Comparison of ENCODE assay signal across 9 cellular contexts in the genomic region with DNA sequence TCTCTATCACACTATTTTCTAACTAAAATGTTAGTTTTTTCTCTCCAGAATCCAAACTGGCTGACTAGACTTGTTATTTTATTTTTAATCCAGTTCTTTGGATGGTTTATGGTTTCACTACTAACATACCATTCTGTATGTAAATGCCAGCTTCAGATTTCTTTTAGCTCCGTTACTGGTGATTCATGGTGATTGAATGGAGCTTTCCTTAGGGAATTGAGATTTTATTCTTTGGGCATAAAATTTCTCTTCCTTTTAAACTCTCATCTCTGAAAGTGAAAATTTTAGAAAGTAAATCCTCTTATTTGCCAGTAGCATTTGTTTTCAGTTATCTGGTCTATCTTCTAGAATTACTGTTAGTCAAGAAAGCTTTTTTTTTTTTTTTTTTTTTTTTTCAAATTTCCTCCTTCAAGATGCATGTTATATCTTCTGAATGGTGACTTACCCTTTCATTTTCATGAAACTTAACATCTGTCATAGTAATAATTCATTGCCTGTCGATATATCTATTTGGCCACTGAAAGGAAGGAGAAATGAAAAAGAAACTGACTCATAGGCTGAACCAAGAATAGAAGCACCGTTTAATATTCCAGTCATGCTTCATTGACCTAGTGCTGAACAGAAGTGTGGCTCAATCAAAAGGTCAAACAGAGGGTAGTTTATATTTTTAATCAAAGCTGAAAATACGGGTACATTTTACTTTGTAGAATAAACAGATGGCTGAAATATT. TPM values are rescaled to one million over a fixed set of nuclear protein-coding genes. Genes with fewer than 3 reads are reported as not detected.
DNase-seq lines count a peak whose midpoint lies in the region; ATAC-seq and TF ChIP-seq lines count a peak whose summit lies in the region.
"Had no signal": no experiment of that assay in that cellular context is flagged by ENCODE, and none has a peak within 500 bp of the region (broad histone marks: within the 10 kb centered on the region; RNA-seq: fewer than 3 reads in every experiment).

No MANE protein-coding gene starts in this region.

- no peak for TF ChIP-seq RAD21 in SK-N-SH (IDR thresholded peaks at IDR 0.05; ENCODE audit: low read length)

- no peak for TF ChIP-seq CTCF in A673 (conservative IDR thresholded peaks at IDR 0.05; ENCODE audit: low read depth, low read length)
- no peak for TF ChIP-seq CTCF in SK-N-SH (IDR thresholded peaks at IDR 0.05)

- H3F3A ChIP-seq in SK-N-SH (replicated peaks; ENCODE audit: insufficient read depth) = peaks cover 19% of the 10 kb centered on the region

- peak in 1 of 2 experiments; percentile 21; a peak in 1 of 4 replicates for TF ChIP-seq EP300 in SK-N-SH (IDR thresholded peaks at IDR 0.05; ENCODE audit: borderline replicate concordance in 1 of 2, low read depth in 1 of 2, low read length in 1 of 2)

- intact Hi-C loops in A673 (cut with micrococcal nuclease; ENCODE audit: unreplicated experiment) = no loop called here

- no TSS peak for BruUV-seq in A673 (replicated peaks; lab: Mats Ljungman, UMichigan)

- H4K20me1 ChIP-seq in SK-N-SH (ENCODE audit: insufficient read depth) = no peaks in the 10 kb centered on the region

- no peak overlapping the region for H3K4me3 ChIP-seq in A673 (ENCODE audit: low read depth, low read length, poor library complexity, severe bottlenecking)
- no peak overlapping the region for H3K4me3 ChIP-seq in SK-N-SH (ENCODE audit: low read depth in 2 of 2, low read length in 1 of 2)
- H3K4me3 ChIP-seq: cardiac muscle cell had no signal

- H3K27ac ChIP-seq in A673 (ENCODE audit: low read depth, low read length, poor library complexity, severe bottlenecking) = no peak overlapping the region
- H3K27ac ChIP-seq in SK-N-SH (ENCODE audit: low read depth in 2 of 2, low read length in 1 of 2) = peak overlapping the region; percentile 53 to 69; a peak in 3 of 4 replicates
- H3K27ac ChIP-seq: cardiac muscle cell had no signal

- H3K9me3 ChIP-seq in A673 (ENCODE audit: low read depth, low read length, poor library complexity, severe bottlenecking) = no peaks in the 10 kb centered on the region
- H3K9me3 ChIP-seq in SK-N-SH = no peaks in the 10 kb centered on the region

- peak; percentile 88 for ATAC-seq in GM18867 (IDR thresholded peaks at IDR 0.05; ENCODE audit: unreplicated experiment)
- ATAC-seq in HG03025 (IDR thresholded peaks at IDR 0.05; ENCODE audit: low FRiP score, unreplicated experiment) = peak; percentile 53

- H3K4me1 ChIP-seq in A673 (ENCODE audit: insufficient read depth, low read length, poor library complexity, severe bottlenecking) (peaks cover 13% of the 10 kb centered on the region), SK-N-SH (ENCODE audit: control insufficient read depth in 1 of 2, insufficient read depth in 2 of 2, low read depth in 1 of 2, low read length in 1 of 2) (peaks cover 2 to 32% of the 10 kb centered on the region in 2 experiments; a peak in 2 of 4 replicates)

- POLR2A ChIA-PET in A673 (lab: Charles Lee; ENCODE audit: low non-redundant PET) (interaction anchor here (0.7 kb wide), 1 partner anchor 327 kb away, joined by 3 read pairs; no protein-coding TSS in a partner anchor), SK-N-SH (lab: Yijun Ruan, JAX) (no interaction called here)

- H2AFZ ChIP-seq in SK-N-SH (ENCODE audit: low read depth) = no peak overlapping the region

- H3K9me2 ChIP-seq in SK-N-SH = no peaks in the 10 kb centered on the region

- DNase-seq in A673 (ENCODE audit: low spot score) (peak; percentile 74), SK-N-SH (no peak), midbrain (lab: John Stamatoyannopoulos, UW) (peak; percentile 20), NCI-H187 (lab: John Stamatoyannopoulos, UW) (no peak), H4 (ENCODE audit: low spot score) (no peak), C1 segment of cervical spinal cord (lab: John Stamatoyannopoulos, UW) (no peak)

- H3K9ac ChIP-seq in SK-N-SH = no peak overlapping the region

- CTCF ChIA-PET in A673 (lab: Charles Lee) = interaction anchor here (0.6 kb wide), 1 partner anchor 820 kb away, joined by 3 read pairs; no protein-coding TSS in a partner anchor
- CTCF ChIA-PET in SK-N-SH (lab: Yijun Ruan, JAX) = no interaction called here

- H3K27me3 ChIP-seq in A673 (replicated peaks; ENCODE audit: insufficient read depth, low read depth, low read length, poor library complexity) = no peaks in the 10 kb centered on the region
- no peaks in the 10 kb centered on the region for H3K27me3 ChIP-seq in SK-N-SH (ENCODE audit: insufficient read depth)

- H3K4me2 ChIP-seq in SK-N-SH = peak overlapping the region; percentile 34

- WGBS in SK-N-SH (ENCODE audit: low lambda C conversion rate) = 18% methylated on average over 4 of the region's 4 CpGs

- H3K79me2 ChIP-seq in SK-N-SH (ENCODE audit: insufficient read depth) = no peaks in the 10 kb centered on the region; the same call in 1 of the 2 replicates

- H3K36me3 ChIP-seq in A673 (ENCODE audit: insufficient read depth, low read length, poor library complexity, severe bottlenecking) = no peaks in the 10 kb centered on the region
- no peaks in the 10 kb centered on the region for H3K36me3 ChIP-seq in SK-N-SH (replicated peaks in 1 of 2; ENCODE audit: control insufficient read depth in 1 of 2, insufficient read depth in 2 of 2, low read length in 1 of 2)
- H3K36me3 ChIP-seq: cardiac muscle cell had no signal

TF ChIP-seq in SK-N-SH, 30 proteins besides CTCF, POLR2A, EP300 and RAD21:
- peak; percentile 52 for TF ChIP-seq JUND (IDR thresholded peaks at IDR 0.05)
- peak; percentile 29; the same call in 1 of the 2 replicates for TF ChIP-seq FOSL2 (IDR thresholded peaks at IDR 0.05; ENCODE audit: borderline replicate concordance, low read depth)
- peak; percentile 81 for TF ChIP-seq RXRA (IDR thresholded peaks at IDR 0.05; ENCODE audit: borderline replicate concordance, low read depth)
- no peak for TF ChIP-seq CHD2 (IDR thresholded peaks at IDR 0.05; ENCODE audit: low read length, partially characterized antibody)
- peak; percentile 84; the same call in 1 of the 2 replicates for TF ChIP-seq MEF2A (IDR thresholded peaks at IDR 0.05; ENCODE audit: borderline replicate concordance, low read depth)
- TF ChIP-seq, protein P1, sequence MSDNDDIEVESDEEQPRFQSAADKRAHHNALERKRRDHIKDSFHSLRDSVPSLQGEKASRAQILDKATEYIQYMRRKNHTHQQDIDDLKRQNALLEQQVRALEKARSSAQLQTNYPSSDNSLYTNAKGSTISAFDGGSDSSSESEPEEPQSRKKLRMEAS (IDR thresholded peaks at IDR 0.05; ENCODE audit: low read depth) = peak; percentile 43; the same call in 1 of the 2 replicates
- TF ChIP-seq YY1 (IDR thresholded peaks at IDR 0.05; ENCODE audit: low read depth) = no peak
- TF ChIP-seq TCF12 (IDR thresholded peaks at IDR 0.05) = peak; percentile 66
- TF ChIP-seq, protein P2, sequence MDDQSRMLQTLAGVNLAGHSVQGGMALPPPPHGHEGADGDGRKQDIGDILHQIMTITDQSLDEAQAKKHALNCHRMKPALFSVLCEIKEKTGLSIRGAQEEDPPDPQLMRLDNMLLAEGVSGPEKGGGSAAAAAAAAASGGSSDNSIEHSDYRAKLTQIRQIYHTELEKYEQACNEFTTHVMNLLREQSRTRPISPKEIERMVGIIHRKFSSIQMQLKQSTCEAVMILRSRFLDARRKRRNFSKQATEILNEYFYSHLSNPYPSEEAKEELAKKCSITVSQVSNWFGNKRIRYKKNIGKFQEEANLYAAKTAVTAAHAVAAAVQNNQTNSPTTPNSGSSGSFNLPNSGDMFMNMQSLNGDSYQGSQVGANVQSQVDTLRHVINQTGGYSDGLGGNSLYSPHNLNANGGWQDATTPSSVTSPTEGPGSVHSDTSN (IDR thresholded peaks at IDR 0.05) = peak; percentile 59

RNA-seq across cellular contexts. Expression of a gene that starts 6.4 kb away (rescaled TPM):
- 6.1 and 7.3 TPM in 2 replicates for total RNA-seq in A673 (2021)
- 15.0 and 18.4 TPM in 2 replicates for polyA plus RNA-seq in SK-N-SH (2012; rRNA removed)
- 19.4 and 22.0 TPM in 2 replicates for polyA plus RNA-seq in SK-N-SH (2012; cell fraction: cytosol; rRNA removed)
- polyA plus RNA-seq in SK-N-SH (2012; cell fraction: nucleus; rRNA removed) = 5.5 and 8.9 TPM in 2 replicates
- 3.6 and 4.0 TPM in 2 replicates for total RNA-seq in H4 (2014; rRNA removed; shearing (Covaris generic))

RNA-seq across cellular contexts. Expression of a gene that starts 29.3 kb away (rescaled TPM):
- 22.5 and 25.0 TPM in 2 replicates for total RNA-seq in A673 (2021)
- 25.4 and 27.3 TPM in 2 replicates for polyA plus RNA-seq in SK-N-SH (2012; rRNA removed)
- polyA plus RNA-seq in SK-N-SH (2012; cell fraction: cytosol; rRNA removed) = 28.0 and 29.6 TPM in 2 replicates
- polyA plus RNA-seq in SK-N-SH (2012; cell fraction: nucleus; rRNA removed) = 7.3 and 11.5 TPM in 2 replicates
- total RNA-seq in H4 (2014; rRNA removed; shearing (Covaris generic)) = 8.0 and 24.2 TPM in 2 replicates

RNA-seq across cellular contexts. Expression of a gene that starts 46.8 kb away (rescaled TPM):
- not detected in 2 replicates for total RNA-seq in A673 (2021)
- polyA plus RNA-seq in SK-N-SH (2012; rRNA removed) = not detected in 2 replicates
- not detected in 2 replicates for polyA plus RNA-seq in SK-N-SH (2012; cell fraction: cytosol; rRNA removed)
- polyA plus RNA-seq in SK-N-SH (2012; cell fraction: nucleus; rRNA removed) = not detected in 2 replicates
- not detected in 2 replicates for total RNA-seq in H4 (2014; rRNA removed; shearing (Covaris generic))
- total RNA-seq: cardiac muscle cell had no signal
- polyA plus RNA-seq: cardiac muscle cell had no signal

Comparison
In these comparisons a context has a peak if more than half of its experiments do, and no peak if none do; other contexts are left out.
1. DNase-seq: peak in A673 (single experiment) and midbrain (single experiment); none in SK-N-SH (single experiment), NCI-H187 (0 of 2), H4 (single experiment) and C1 segment of cervical spinal cord (0 of 14).